ENCODE assay signal across 19 cellular contexts in the genomic region with DNA sequence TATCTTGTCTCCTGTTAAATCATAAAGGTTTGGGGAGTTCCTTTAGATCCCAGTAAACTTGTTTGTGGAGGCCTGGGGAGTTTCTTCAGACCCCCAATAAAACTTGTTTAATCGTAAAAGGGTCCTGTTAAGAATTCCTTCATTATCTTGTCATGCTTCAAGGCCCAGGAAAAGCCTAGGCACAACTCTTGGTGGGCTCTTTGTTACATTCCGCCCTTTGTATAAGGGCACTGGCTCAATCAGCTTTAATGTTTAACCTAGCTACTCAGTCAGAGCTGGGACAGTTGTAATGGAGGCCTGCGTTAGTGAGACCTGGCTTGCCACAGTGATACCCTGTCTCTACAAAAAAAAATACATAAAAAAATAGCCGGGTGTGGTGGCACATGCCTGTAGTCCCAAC.
"Had no signal": no experiment of that assay in that cellular context is flagged by ENCODE, and none has a peak within 500 bp of the region (broad histone marks: within the 10 kb centered on the region; RNA-seq: fewer than 3 reads in every experiment).

No MANE protein-coding gene starts in this region.

- H3K9me3 ChIP-seq: heart left ventricle, psoas muscle, stomach, thoracic aorta, transverse colon had no signal

- H3K27me3 ChIP-seq: foreskin keratinocyte, heart left ventricle, stomach, transverse colon had no signal

- H3K4me3 ChIP-seq: heart left ventricle, psoas muscle, stomach, thoracic aorta, transverse colon had no signal

- DNase-seq: cerebellar nuclear complex; effector memory CD8-positive, alpha-beta T cell; heart left ventricle; hypothalamus; kidney glomerular epithelial cell; mammary epithelial cell; natural killer cell; occipital lobe; psoas muscle; small intestine; stimulated activated CD4-positive, alpha-beta T cell treated with anti-CD3 and anti-CD28 coated beads, Interleukin-12 subunit alpha, Interleukin-12 subunit beta, amount 100 ng/mL, for 4 hours; stimulated activated naive CD4-positive, alpha-beta T cell; stomach; substantia nigra; transverse colon had no signal

- H3K36me3 ChIP-seq: heart left ventricle, stomach, thoracic aorta, transverse colon had no signal

- ATAC-seq: effector memory CD8-positive, alpha-beta T cell; heart left ventricle; left lobe of liver; natural killer cell; psoas muscle had no signal

- H3K27ac ChIP-seq: foreskin keratinocyte, parathyroid adenoma, psoas muscle, stomach, thoracic aorta, transverse colon had no signal

- H3K4me1 ChIP-seq: parathyroid adenoma had no signal
